ENCODE assay signal across 8 cellular contexts in genomic region chr1:178725603-178726517, GRCh38. TPM values are rescaled to one million over a fixed set of nuclear protein-coding genes. Genes with fewer than 3 reads are reported as not detected.
DNase-seq lines count a peak whose midpoint lies in the region; ATAC-seq, FAIRE-seq and TF ChIP-seq lines count a peak whose summit lies in the region.

No MANE protein-coding gene starts in this region.

- no peaks in the 10 kb centered on the region for H3K36me3 ChIP-seq in ES-I3 (ENCODE audit: insufficient read depth, low read length)
- no peaks in the 10 kb centered on the region for H3K36me3 ChIP-seq in H7 (replicated peaks; ENCODE audit: control insufficient read depth, insufficient read depth, low read length)
- H3K36me3 ChIP-seq in SK-N-SH (replicated peaks in 1 of 2; ENCODE audit: control insufficient read depth in 1 of 2, insufficient read depth in 2 of 2, low read length in 1 of 2) = peaks cover 0 to 6% of the 10 kb centered on the region in 2 experiments
- no peaks in the 10 kb centered on the region for H3K36me3 ChIP-seq in adrenal gland (replicated peaks in 1 of 2)
- H3K36me3 ChIP-seq in cardiac muscle cell = no peaks in the 10 kb centered on the region
- H3K36me3 ChIP-seq in pancreas = no peaks in the 10 kb centered on the region
- no peaks in the 10 kb centered on the region for H3K36me3 ChIP-seq in uterus

- no peak for TF ChIP-seq EP300 in SK-N-SH (IDR thresholded peaks at IDR 0.05; ENCODE audit: borderline replicate concordance in 1 of 2, low read depth in 1 of 2, low read length in 1 of 2)

- H3K4me2 ChIP-seq in SK-N-SH = peak overlapping the region; percentile 80

- no peak for TF ChIP-seq CTCF in LNCaP clone FGC (IDR thresholded peaks at IDR 0.05; ENCODE audit: control insufficient read depth, extremely low read depth, insufficient read depth)
- 0 out of 2 replicates have a peak, but pooled peaks have one; percentile 18 for TF ChIP-seq CTCF in SK-N-SH (IDR thresholded peaks at IDR 0.05)
- peak in 1 of 6 experiments; percentile 1 for TF ChIP-seq CTCF in adrenal gland (IDR thresholded peaks at IDR 0.05)
- no peak for TF ChIP-seq CTCF in cardiac muscle cell (IDR thresholded peaks at IDR 0.05; ENCODE audit: low read depth, low read length)
- TF ChIP-seq CTCF in pancreas (IDR thresholded peaks at IDR 0.05) = no peak
- peak in 1 of 4 experiments; percentile 12 for TF ChIP-seq CTCF in uterus (IDR thresholded peaks at IDR 0.05)

- CTCF ChIA-PET in SK-N-SH (lab: Yijun Ruan, JAX) = interaction anchor here (0.8 to 3.2 kb wide), 4 partner anchors 24 to 183 kb away, joined by 3 to 13 read pairs (median 5); no protein-coding TSS in a partner anchor

- H3K4me3 ChIP-seq in H7 (ENCODE audit: insufficient read depth, low read depth, low read length) (peak overlapping the region; percentile 97), LNCaP clone FGC (ENCODE audit: low read depth, low read length) (peak overlapping the region; percentile 83), SK-N-SH (ENCODE audit: low read depth in 2 of 2, low read length in 1 of 2) (peak overlapping the region; percentile 89 to 96), adrenal gland (peak overlapping the region; percentile 83 to 99 (median 90)), cardiac muscle cell (peak overlapping the region; percentile 94), pancreas (peak overlapping the region; percentile 89 to 99 (median 92)), uterus (peak overlapping the region; percentile 60 to 71)

- peak overlapping the region; percentile 98 for H3K9ac ChIP-seq in ES-I3 (ENCODE audit: low read depth, low read length)
- H3K9ac ChIP-seq in SK-N-SH = peak overlapping the region; percentile 77

- peak overlapping the region; percentile 77 for H2AFZ ChIP-seq in SK-N-SH (ENCODE audit: low read depth)

- intact Hi-C loops in adrenal gland (cut with DNase I) = no loop called here
- intact Hi-C loops in pancreas (cut with DNase I) = no loop called here
- intact Hi-C loops in uterus (cut with DNase I; ENCODE audit: low total_unique reads) = no loop called here

- H3K4me1 ChIP-seq in ES-I3 (ENCODE audit: insufficient read depth, low read length) (no peaks in the 10 kb centered on the region), SK-N-SH (ENCODE audit: control insufficient read depth in 1 of 2, insufficient read depth in 2 of 2, low read depth in 1 of 2, low read length in 1 of 2) (peaks cover 0 to 13% of the 10 kb centered on the region in 2 experiments; a peak in 3 of 4 replicates), adrenal gland (replicated peaks in 1 of 2) (peaks cover 6 to 15% of the 10 kb centered on the region in 2 donors), cardiac muscle cell (ENCODE audit: low read depth) (peaks cover 9% of the 10 kb centered on the region), pancreas (peaks cover 0 to 14% (median 7%) of the 10 kb centered on the region in 3 donors), uterus (no peaks in the 10 kb centered on the region)

- H3K9me2 ChIP-seq in SK-N-SH = no peaks in the 10 kb centered on the region

- POLR2A ChIA-PET in SK-N-SH (lab: Yijun Ruan, JAX) = interaction anchor here (2.1 kb wide), 1 partner anchor 183 kb away, joined by 14 read pairs; no protein-coding TSS in a partner anchor

- TF ChIP-seq POLR2A in adrenal gland (IDR thresholded peaks at IDR 0.05) (peak in 1 of 2 donors; percentile 88), uterus (IDR thresholded peaks at IDR 0.05) (no peak)

- H3K27ac ChIP-seq in SK-N-SH (ENCODE audit: low read depth in 2 of 2, low read length in 1 of 2) (peak overlapping the region; percentile 68 to 87), adrenal gland (peak overlapping the region; percentile 76 to 93 (median 85)), cardiac muscle cell (peak overlapping the region; percentile 94), pancreas (peak overlapping the region; percentile 80 to 98 (median 94)), uterus (peak overlapping the region; percentile 84 to 91)

- 2% methylated on average over 30 of the region's 76 CpGs for WGBS in SK-N-SH (ENCODE audit: low lambda C conversion rate)
- 0 to 1% (median 0%) methylated on average over 22 to 76 of the region's 76 CpGs for WGBS in adrenal gland, 4 donors
- WGBS in pancreas, 2 donors = 0% methylated on average over 65 to 76 of the region's 76 CpGs

- H3K9me3 ChIP-seq in ES-I3 (ENCODE audit: control insufficient read depth, insufficient read depth, low read length) (0 out of 2 replicates have a peak, but pooled peaks cover 2% of the 10 kb centered on the region), SK-N-SH (no peaks in the 10 kb centered on the region), adrenal gland (replicated peaks in 1 of 3) (no peaks in the 10 kb centered on the region), cardiac muscle cell (ENCODE audit: low read depth) (no peaks in the 10 kb centered on the region), pancreas (no peaks in the 10 kb centered on the region), uterus (no peaks in the 10 kb centered on the region)

- H3K79me2 ChIP-seq in SK-N-SH (ENCODE audit: insufficient read depth) = peaks cover 50% of the 10 kb centered on the region

- peak; percentile 80 for FAIRE-seq in pancreas (lab: Jason Lieb, UNC)

- peaks cover 17% of the 10 kb centered on the region for H3F3A ChIP-seq in SK-N-SH (replicated peaks; ENCODE audit: insufficient read depth)

- peak; percentile 76 for DNase-seq in H7
- DNase-seq in LNCaP clone FGC (ENCODE audit: low read depth) = peak; percentile 78
- peak; percentile 79 for DNase-seq in SK-N-SH
- peak; percentile 82 to 92 (median 88) for DNase-seq in adrenal gland
- DNase-seq in cardiac muscle cell (ENCODE audit: low read depth in 1 of 2, low spot score in 1 of 2) = peak; percentile 84 to 88
- DNase-seq in pancreas = peak; percentile 75 to 90 (median 84)
- DNase-seq in uterus = peak; percentile 44 to 66

- peak; percentile 86 to 93 (median 87) for ATAC-seq in pancreas

- no peak for TF ChIP-seq RAD21 in SK-N-SH (IDR thresholded peaks at IDR 0.05; ENCODE audit: low read length)

- no peaks in the 10 kb centered on the region for H4K20me1 ChIP-seq in SK-N-SH (ENCODE audit: insufficient read depth)

- H3K27me3 ChIP-seq in H7 (ENCODE audit: control insufficient read depth, insufficient read depth, low read length) = peaks cover 2% of the 10 kb centered on the region; the same call in 1 of the 2 replicates
- H3K27me3 ChIP-seq in SK-N-SH (ENCODE audit: insufficient read depth) = no peaks in the 10 kb centered on the region
- H3K27me3 ChIP-seq in adrenal gland = no peaks in the 10 kb centered on the region
- no peaks in the 10 kb centered on the region for H3K27me3 ChIP-seq in cardiac muscle cell
- no peaks in the 10 kb centered on the region for H3K27me3 ChIP-seq in pancreas
- no peaks in the 10 kb centered on the region for H3K27me3 ChIP-seq in uterus

TF ChIP-seq in SK-N-SH, 30 proteins besides CTCF, POLR2A, EP300 and RAD21:
- TF ChIP-seq TEAD4 (IDR thresholded peaks at IDR 0.05; ENCODE audit: borderline replicate concordance, insufficient read depth) = no peak
- no peak for TF ChIP-seq MEF2A (IDR thresholded peaks at IDR 0.05; ENCODE audit: borderline replicate concordance, low read depth)
- peak; percentile 25; the same call in 1 of the 2 replicates for TF ChIP-seq TAF1 (IDR thresholded peaks at IDR 0.05; ENCODE audit: borderline replicate concordance, low read depth, low read length)
- TF ChIP-seq MAX (IDR thresholded peaks at IDR 0.05; ENCODE audit: low read depth) = peak; percentile 36; the same call in 1 of the 2 replicates
TF ChIP-seq in SK-N-SH: peak in this region for 2.

RNA-seq across cellular contexts. Expression of gene RALGPS2, which starts 0.8 kb away (rescaled TPM):
- 41.4 and 43.4 TPM in 2 replicates for total RNA-seq in H7 (2014; rRNA removed; shearing (Covaris generic))
- polyA plus RNA-seq in SK-N-SH (2012; rRNA removed) (5.1 and 8.2 TPM in 2 replicates), adrenal gland (1 to 10 TPM; 2.5 to 8.3 (median 4.2) TPM), cardiac muscle cell (10.3 and 16.5 TPM in 2 replicates), pancreas (1 to 10 TPM; 1.9 to 5.0 TPM)
- polyA plus RNA-seq in SK-N-SH (2012; cell fraction: cytosol; rRNA removed) = 7.0 and 7.4 TPM in 2 replicates
- 10.8 and 12.0 TPM in 2 replicates for polyA plus RNA-seq in SK-N-SH (2012; cell fraction: nucleus; rRNA removed)
- total RNA-seq in adrenal gland (10 to 100 TPM in 7 of 8 donors, 1 to 10 TPM in 1; 9.3 to 35.9 (median 13.7) TPM), cardiac muscle cell (27.3 and 49.5 TPM in 2 replicates), pancreas (10 to 100 TPM in 3 of 6 donors, 1 to 10 TPM in 3; 5.0 to 11.6 (median 8.9) TPM), uterus (100 to 1,000 TPM in 1 of 4 donors, 10 to 100 TPM in 2, 1 to 10 TPM in 1; 4.9 to 109 (median 24.7) TPM)

Comparison
In these comparisons a context has a peak if more than half of its experiments do, and no peak if none do; other contexts are left out.
1. Peak in every context shown above with its lines: DNase-seq, ATAC-seq, H3K4me3 ChIP-seq and H3K27ac ChIP-seq.